ENCODE assay signal across 25 cellular contexts in genomic region chrX:2228466-2228865, GRCh38.
DNase-seq lines count a peak whose midpoint lies in the region; ATAC-seq and TF ChIP-seq lines count a peak whose summit lies in the region.
"Had no signal": no experiment of that assay in that cellular context is flagged by ENCODE, and none has a peak within 500 bp of the region (broad histone marks: within the 10 kb centered on the region; RNA-seq: fewer than 3 reads in every experiment).

No MANE protein-coding gene starts in this region.

- H4K91ac ChIP-seq in H9 (ENCODE audit: insufficient read length, low read depth, low read length), result no peak overlapping the region

- no peak overlapping the region for H3T11ph ChIP-seq in H9 (ENCODE audit: low read length)

- H3K4me3 ChIP-seq in BLaER1 treated with 17β-estradiol and CSF1 and Interleukin-3, amounts not matched to agents 10 nM and 100 nM, result no peak overlapping the region
- H3K4me3 ChIP-seq in H7 (ENCODE audit: insufficient read depth, low read depth, low read length), result no peak overlapping the region
- H3K4me3 ChIP-seq: A549, GM12878, GM23248 had no signal

- H2BK20ac ChIP-seq in H9 (ENCODE audit: low read depth, low read length, poor library complexity, severe bottlenecking), result no peak overlapping the region

- no peak overlapping the region for H2BK12ac ChIP-seq in H9 (ENCODE audit: insufficient read length, low read depth, low read length)

- H2BK5ac ChIP-seq in H9 (ENCODE audit: insufficient read length, low read length), result no peak overlapping the region

- H3K4me1 Mint-ChIP-seq in H9 (peaks cover 22 to 25% of the 10 kb centered on the region in 2 experiments), neural crest cell (peaks cover 26% of the 10 kb centered on the region), natural killer cell (peaks cover 41 to 63% of the 10 kb centered on the region in 2 donors)

- peaks cover 9 to 65% (median 33%) of the 10 kb centered on the region in 11 experiments for H3K9me3 ChIP-seq in BLaER1 treated with 17β-estradiol and CSF1 and Interleukin-3, amounts not matched to agents 10 nM and 100 nM (replicated peaks in 1 of 11)
- H3K9me3 ChIP-seq in H9 (ENCODE audit: control insufficient read depth, low read depth, low read length), result no peaks in the 10 kb centered on the region

- peaks cover 45 to 59% (median 55%) of the 10 kb centered on the region in 3 experiments for H3K36me3 Mint-ChIP-seq in H9 (ENCODE audit: insufficient read depth in 1 of 3, low read depth in 3 of 3)
- H3K36me3 Mint-ChIP-seq in neural crest cell (ENCODE audit: low read depth), result peaks cover 32% of the 10 kb centered on the region
- peaks cover 5% of the 10 kb centered on the region for H3K36me3 Mint-ChIP-seq in natural killer cell

- no peak overlapping the region for H3K4ac ChIP-seq in H9 (ENCODE audit: low read depth, low read length)

- WGBS in H9 (ENCODE audit: extremely low coverage, insufficient read length, low lambda C conversion rate), result no CpG with 5 or more reads among the region's 1 CpG

- H3K27me3 ChIP-seq in BLaER1 treated with 17β-estradiol and CSF1 and Interleukin-3, amounts not matched to agents 10 nM and 100 nM, result no peaks in the 10 kb centered on the region
- H3K27me3 ChIP-seq in H9 (ENCODE audit: insufficient read depth, low read length), result no peaks in the 10 kb centered on the region
- H3K27me3 ChIP-seq in H7 (ENCODE audit: control insufficient read depth, insufficient read depth, low read length), result no peaks in the 10 kb centered on the region

- no peak overlapping the region for H4K5ac ChIP-seq in H9 (ENCODE audit: insufficient read length, low read depth, low read length)

- no peak overlapping the region for H2BK15ac ChIP-seq in H9 (ENCODE audit: low read depth, low read length)

- peaks cover 36 to 70% (median 48%) of the 10 kb centered on the region in 11 experiments for H3K36me3 ChIP-seq in BLaER1 treated with 17β-estradiol and CSF1 and Interleukin-3, amounts not matched to agents 10 nM and 100 nM
- peaks cover 2% of the 10 kb centered on the region; the same call in 1 of the 2 replicates for H3K36me3 ChIP-seq in H7 (replicated peaks; ENCODE audit: control insufficient read depth, insufficient read depth, low read length)

- no peak overlapping the region for H2AFZ ChIP-seq in H9 (ENCODE audit: low read length)
- H2AFZ ChIP-seq: GM23248 had no signal

- no peak overlapping the region for H3K4me3 Mint-ChIP-seq in H9
- H3K4me3 Mint-ChIP-seq in neural crest cell, result no peak overlapping the region
- no peak overlapping the region for H3K4me3 Mint-ChIP-seq in natural killer cell
- H3K4me3 Mint-ChIP-seq: CD4-positive, alpha-beta T cell; T-cell had no signal

- no peak overlapping the region for H3K18ac ChIP-seq in H9 (ENCODE audit: insufficient read length, low read depth, low read length)

- no peak overlapping the region for H3K27ac ChIP-seq in BLaER1 treated with 17β-estradiol and CSF1 and Interleukin-3, amounts not matched to agents 10 nM and 100 nM
- no peak overlapping the region for H3K27ac ChIP-seq in H9 (ENCODE audit: insufficient read length, low read depth, low read length)
- H3K27ac ChIP-seq: A549, GM23248 had no signal

- no peak overlapping the region for H3K23ac ChIP-seq in H9 (ENCODE audit: insufficient read length, low read depth, low read length)

- H3K9me3 Mint-ChIP-seq in H9, result peaks cover 29 to 32% of the 10 kb centered on the region in 2 experiments
- H3K9me3 Mint-ChIP-seq in neural crest cell, result peaks cover 10% of the 10 kb centered on the region
- H3K9me3 Mint-ChIP-seq in natural killer cell, result peaks cover 7 to 18% of the 10 kb centered on the region in 2 donors

- H3K56ac ChIP-seq in H9 (ENCODE audit: insufficient read length, low read depth, low read length), result no peak overlapping the region

- ATAC-seq in natural killer cell, result no peak
- ATAC-seq: A549, GM12878, HCT116, T-cell had no signal

- no peak overlapping the region for H2AK5ac ChIP-seq in H9 (ENCODE audit: insufficient read length, low read length)

- intact Hi-C loops in natural killer cell (cut with micrococcal nuclease), result no loop called here

- no peak overlapping the region for H3K9ac ChIP-seq in BLaER1 treated with 17β-estradiol and CSF1 and Interleukin-3, amounts not matched to agents 10 nM and 100 nM
- no peak overlapping the region for H3K9ac ChIP-seq in H9 (ENCODE audit: extremely low read depth, insufficient read length, low read length)
- H3K9ac ChIP-seq: GM23248 had no signal

- H3K27ac Mint-ChIP-seq in H9 (peak overlapping the region in 2 of 3 experiments; percentile 23 to 56; a peak in 2 of 7 replicates), neural crest cell (ENCODE audit: unreplicated experiment) (peak overlapping the region; percentile 54), natural killer cell (peak overlapping the region in 1 of 2 donors; percentile 28)
- H3K27ac Mint-ChIP-seq: CD4-positive, alpha-beta T cell; T-cell had no signal

- peak overlapping the region in 7 of 11 experiments; percentile 4 to 45 (median 25); a peak in 8 of 22 replicates for H3K4me2 ChIP-seq in BLaER1 treated with 17β-estradiol and CSF1 and Interleukin-3, amounts not matched to agents 10 nM and 100 nM
- H3K4me2 ChIP-seq in H9 (ENCODE audit: insufficient read depth, insufficient read length, low read length), result no peak overlapping the region
- H3K4me2 ChIP-seq: A549 had no signal

- no peaks in the 10 kb centered on the region for H3K23me2 ChIP-seq in H9 (ENCODE audit: insufficient read length, low read depth, low read length, poor library complexity, severe bottlenecking)

- no peaks in the 10 kb centered on the region for H3K79me1 ChIP-seq in H9 (ENCODE audit: insufficient read depth, low read depth, low read length, poor library complexity, severe bottlenecking)

- no peak overlapping the region for H4K8ac ChIP-seq in H9 (replicated peaks; ENCODE audit: insufficient read length, low read depth, low read length)

- no peaks in the 10 kb centered on the region for H4K20me1 ChIP-seq in BLaER1 treated with 17β-estradiol and CSF1 and Interleukin-3, amounts not matched to agents 10 nM and 100 nM
- peaks cover 3% of the 10 kb centered on the region for H4K20me1 ChIP-seq in H9 (ENCODE audit: control insufficient read depth, insufficient read depth, insufficient read length)

- no peak overlapping the region; the same call in 1 of the 2 replicates for H3K14ac ChIP-seq in H9 (ENCODE audit: insufficient read depth, low read length)

- H3K4me1 ChIP-seq in BLaER1 treated with 17β-estradiol and CSF1 and Interleukin-3, amounts not matched to agents 10 nM and 100 nM, result peaks cover 9 to 23% (median 15%) of the 10 kb centered on the region in 10 experiments; a peak in 19 of 20 replicates
- no peaks in the 10 kb centered on the region; the same call in 1 of the 2 replicates for H3K4me1 ChIP-seq in H9 (ENCODE audit: insufficient read depth, low read length)
- H3K4me1 ChIP-seq: A549 had no signal

- H3K79me2 ChIP-seq in H9 (ENCODE audit: insufficient read depth, low read length), result no peaks in the 10 kb centered on the region

- no peak for TF ChIP-seq CTCF in H9 (conservative IDR thresholded peaks at IDR 0.05)
- TF ChIP-seq CTCF in neural crest cell (conservative IDR thresholded peaks at IDR 0.05), result no peak
- TF ChIP-seq CTCF in natural killer cell (IDR thresholded peaks at IDR 0.05), result no peak

- DNase-seq in H9 (no peak), amniotic epithelial cell (ENCODE audit: low read depth) (peak; percentile 12), neural crest cell (ENCODE audit: low read depth, low spot score) (no peak), H7 (no peak), Ammon's horn (ENCODE audit: low spot score) (no peak), NCI-H1105 (lab: John Stamatoyannopoulos, UW) (no peak), natural killer cell (no peak)
- DNase-seq: CD4-positive, alpha-beta T cell; DMS53; EL; GDM1; GM23248; KG1; MM.1S; NCI-H1417; NCI-H1694; NCI-H2029 treated with DMSO at 0.1 percent for 48 hours; NCI-H526 treated with DMSO at 0.1 percent for 48 hours; Right ventricle myocardium superior; RPMI8226; T-cell had no signal

- H2BK120ac ChIP-seq in H9 (ENCODE audit: low read depth, low read length, poor library complexity, severe bottlenecking), result no peak overlapping the region

- H3K27me3 Mint-ChIP-seq in H9 (ENCODE audit: low read depth) (peaks cover 3% of the 10 kb centered on the region), neural crest cell (ENCODE audit: low read depth) (no peaks in the 10 kb centered on the region), natural killer cell (ENCODE audit: low read depth in 2 of 2) (no peaks in the 10 kb centered on the region)
- H3K27me3 Mint-ChIP-seq: CD4-positive, alpha-beta T cell; T-cell had no signal
